ENCODE assay signal across 20 cellular contexts in genomic region chr2:152814475-152815030, GRCh38.
"Had no signal": no experiment of that assay in that cellular context is flagged by ENCODE, and none has a peak within 500 bp of the region (broad histone marks: within the 10 kb centered on the region; RNA-seq: fewer than 3 reads in every experiment).

No MANE protein-coding gene starts in this region.

- H3K4me3 ChIP-seq: heart left ventricle, left lung, mucosa of descending colon, tibial nerve had no signal

- ATAC-seq: heart left ventricle; left lung; mucosa of descending colon; naive thymus-derived CD4-positive, alpha-beta T cell; T-helper 17 cell had no signal

- DNase-seq: activated CD4-positive, alpha-beta T cell treated with anti-CD3 and anti-CD28 coated beads for 48 hours; activated CD8-positive, alpha-beta memory T cell treated with anti-CD3 and anti-CD28 coated beads, Interleukin-2, amount 50 U/mL, for 48 hours; activated gamma-delta T cell treated with Interleukin-2 at 50 U/mL for 16 hours; activated naive CD8-positive, alpha-beta T cell treated with anti-CD3 and anti-CD28 coated beads for 36 hours; amygdala; cortex of kidney; effector CD4-positive, alpha-beta T cell; heart left ventricle; left lung; naive thymus-derived CD4-positive, alpha-beta T cell; posterior cingulate gyrus; stimulated activated CD4-positive, alpha-beta T cell treated with anti-CD3 and anti-CD28 coated beads, Interleukin-15, amount 100 ng/mL, for 24 hours; stimulated activated CD4-positive, alpha-beta T cell treated with anti-CD3 and anti-CD28 coated beads, Interleukin-4, amount 100 ng/mL, for 24 hours; stimulated activated naive CD4-positive, alpha-beta T cell; T-helper 17 cell had no signal

- H3K27ac ChIP-seq: heart left ventricle, left lung, tibial nerve had no signal

- H3K36me3 ChIP-seq: heart left ventricle, left lung, tibial nerve had no signal

- H3K4me1 ChIP-seq: heart left ventricle, left lung, tibial nerve had no signal

- FAIRE-seq: endothelial cell of umbilical vein, frontal cortex, islet of Langerhans had no signal

- H3K27me3 ChIP-seq: heart left ventricle, left lung, tibial nerve had no signal
